In the genomic region with DNA sequence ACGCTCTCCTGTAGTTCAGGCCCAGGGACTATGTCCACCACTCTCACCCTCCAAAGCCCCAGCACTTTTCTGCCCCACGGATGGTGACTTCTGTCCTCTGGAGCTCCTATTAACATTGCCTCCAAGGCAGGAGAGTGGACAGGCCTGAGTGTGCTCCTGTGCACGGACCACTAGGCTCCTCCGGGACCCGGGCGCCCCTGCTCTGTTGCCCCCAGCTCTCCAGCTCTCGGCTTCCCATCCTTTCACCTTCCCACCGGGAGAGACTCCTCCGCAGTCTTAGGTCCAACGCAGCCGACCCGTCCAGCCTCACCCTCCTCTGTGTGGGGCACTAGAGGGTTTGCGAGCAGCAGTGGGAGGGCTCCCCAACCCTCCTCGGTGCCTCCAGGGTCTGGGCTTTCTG, we compare ENCODE assay signal across 1 cellular context.
TF ChIP-seq lines count a peak whose summit lies in the region.

No MANE protein-coding gene starts in this region.

TF ChIP-seq in HEK293T, 16 proteins besides CTCF, POLR2A, EP300 and RAD21 (continued from another document):
- TF ChIP-seq, protein P1, sequence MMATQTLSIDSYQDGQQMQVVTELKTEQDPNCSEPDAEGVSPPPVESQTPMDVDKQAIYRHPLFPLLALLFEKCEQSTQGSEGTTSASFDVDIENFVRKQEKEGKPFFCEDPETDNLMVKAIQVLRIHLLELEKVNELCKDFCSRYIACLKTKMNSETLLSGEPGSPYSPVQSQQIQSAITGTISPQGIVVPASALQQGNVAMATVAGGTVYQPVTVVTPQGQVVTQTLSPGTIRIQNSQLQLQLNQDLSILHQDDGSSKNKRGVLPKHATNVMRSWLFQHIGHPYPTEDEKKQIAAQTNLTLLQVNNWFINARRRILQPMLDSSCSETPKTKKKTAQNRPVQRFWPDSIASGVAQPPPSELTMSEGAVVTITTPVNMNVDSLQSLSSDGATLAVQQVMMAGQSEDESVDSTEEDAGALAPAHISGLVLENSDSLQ (IDR thresholded peaks at IDR 0.05): no peak
- TF ChIP-seq TARDBP (IDR thresholded peaks at IDR 0.05) (no peak), LEF1 (IDR thresholded peaks at IDR 0.05; ENCODE audit: borderline replicate concordance) (no peak)
